ENCODE assay signal across 12 cellular contexts in genomic region chr20:51388756-51389542, GRCh38.
DNase-seq lines count a peak whose midpoint lies in the region; ATAC-seq, FAIRE-seq and TF ChIP-seq lines count a peak whose summit lies in the region.
"Had no signal": no experiment of that assay in that cellular context is flagged by ENCODE, and none has a peak within 500 bp of the region (broad histone marks: within the 10 kb centered on the region; RNA-seq: fewer than 3 reads in every experiment).

No MANE protein-coding gene starts in this region.

- H3K9me3 ChIP-seq in pancreas = no peaks in the 10 kb centered on the region
- H3K9me3 ChIP-seq in SJCRH30 (replicated peaks) = no peaks in the 10 kb centered on the region
- H3K9me3 ChIP-seq: A549 had no signal

- H3K27ac ChIP-seq in pancreas = peak overlapping the region; percentile 24 to 76 (median 67)
- H3K27ac ChIP-seq in SJCRH30 = no peak overlapping the region

- intact Hi-C loops in pancreas (cut with DNase I) = no loop called here

- peaks cover 73% of the 10 kb centered on the region for H3K4me1 Mint-ChIP-seq in T-helper 1 cell treated with Interleukin-12 subunit alpha and Interleukin-12 subunit beta and Interleukin-4 antibody, amounts not matched to agents 30 μg/mL and 1 μg/mL, for 36 hours (ENCODE audit: low read depth)

- H3K9me3 Mint-ChIP-seq in T-helper 1 cell treated with Interleukin-12 subunit alpha and Interleukin-12 subunit beta and Interleukin-4 antibody, amounts not matched to agents 30 μg/mL and 1 μg/mL, for 36 hours = no peaks in the 10 kb centered on the region

- H3K4me1 ChIP-seq in pancreas = peaks cover 26 to 41% (median 40%) of the 10 kb centered on the region in 3 donors
- H3K4me1 ChIP-seq in SJCRH30 = no peaks in the 10 kb centered on the region

- H3K27me3 Mint-ChIP-seq in T-helper 1 cell treated with Interleukin-12 subunit alpha and Interleukin-12 subunit beta and Interleukin-4 antibody, amounts not matched to agents 30 μg/mL and 1 μg/mL, for 36 hours (ENCODE audit: low read depth) = no peaks in the 10 kb centered on the region

- FAIRE-seq in bronchial epithelial cell (lab: Jason Lieb, UNC) (no peak), pancreas (lab: Jason Lieb, UNC) (no peak)
- FAIRE-seq: A549, kidney had no signal

- H3K4me3 Mint-ChIP-seq in T-helper 1 cell treated with Interleukin-12 subunit alpha and Interleukin-12 subunit beta and Interleukin-4 antibody, amounts not matched to agents 30 μg/mL and 1 μg/mL, for 36 hours = peak overlapping the region; percentile 8

- H3K27ac Mint-ChIP-seq in T-helper 1 cell treated with Interleukin-12 subunit alpha and Interleukin-12 subunit beta and Interleukin-4 antibody, amounts not matched to agents 30 μg/mL and 1 μg/mL, for 36 hours = peak overlapping the region; percentile 24

- WGBS in pancreas, 2 donors = 22 to 25% methylated on average over 7 of the region's 7 CpGs

- H3K36me3 Mint-ChIP-seq in T-helper 1 cell treated with Interleukin-12 subunit alpha and Interleukin-12 subunit beta and Interleukin-4 antibody, amounts not matched to agents 30 μg/mL and 1 μg/mL, for 36 hours (ENCODE audit: low read depth) = peaks cover 58% of the 10 kb centered on the region

- DNase-seq in T-helper 1 cell = no peak
- DNase-seq in M059J (ENCODE audit: low read depth) = peak; percentile 60
- DNase-seq in bronchial epithelial cell (ENCODE audit: low read depth) = peak; percentile 18
- DNase-seq in pancreas = peak in 1 of 6 donors; percentile 26
- DNase-seq in SJCRH30 = no peak
- DNase-seq: caudate nucleus, kidney, NCI-H1105 treated with DMSO at 0.1 percent for 48 hours had no signal

- H3K27me3 ChIP-seq in bronchial epithelial cell (ENCODE audit: control insufficient read depth, insufficient read depth, low read length) (peaks cover 6% of the 10 kb centered on the region), pancreas (no peaks in the 10 kb centered on the region), SJCRH30 (peaks cover 73% of the 10 kb centered on the region)

- TF ChIP-seq CTCF in bronchial epithelial cell (IDR thresholded peaks at IDR 0.05; ENCODE audit: insufficient read depth, low read length, severe bottlenecking) = no peak
- no peak for TF ChIP-seq CTCF in pancreas (IDR thresholded peaks at IDR 0.05)

- H3K36me3 ChIP-seq in bronchial epithelial cell (ENCODE audit: control insufficient read depth, insufficient read depth, low read length) (no peaks in the 10 kb centered on the region), pancreas (no peaks in the 10 kb centered on the region), SJCRH30 (no peaks in the 10 kb centered on the region)

- ATAC-seq in pancreas = peak; percentile 57 to 72 (median 66)
- ATAC-seq in GM19035 (IDR thresholded peaks at IDR 0.05; ENCODE audit: unreplicated experiment) = no peak
- no peak for ATAC-seq in HG03108 (IDR thresholded peaks at IDR 0.05; ENCODE audit: unreplicated experiment)
- ATAC-seq: A549 had no signal

- H3K4me3 ChIP-seq in bronchial epithelial cell (ENCODE audit: low read depth, low read length) (no peak overlapping the region), pancreas (no peak overlapping the region), SJCRH30 (no peak overlapping the region)
- H3K4me3 ChIP-seq: A549 had no signal

Comparison
In these comparisons a context has a peak if more than half of its experiments do, and no peak if none do; other contexts are left out.
1. DNase-seq: peak in M059J (single experiment) and bronchial epithelial cell (single experiment); none in T-helper 1 cell (0 of 5) and SJCRH30 (0 of 2).
2. ATAC-seq: peak in pancreas (4 of 4); none in GM19035 (single experiment) and HG03108 (single experiment).